40 cellular contexts compared by ENCODE assay signal in genomic region chr7:101328159-101328558, GRCh38. TPM values are rescaled to one million over a fixed set of nuclear protein-coding genes. Genes with fewer than 3 reads are reported as not detected.
"Had no signal": no experiment of that assay in that cellular context is flagged by ENCODE, and none has a peak within 500 bp of the region (broad histone marks: within the 10 kb centered on the region; RNA-seq: fewer than 3 reads in every experiment).

No MANE protein-coding gene starts in this region.

- H3K4me3 Mint-ChIP-seq: activated naive CD4-positive, alpha-beta T cell treated with anti-CD3 and anti-CD28 coated beads for 36 hours; activated naive CD4-positive, alpha-beta T cell treated with anti-CD3 and anti-CD28 coated beads, Interleukin-2, amount 10 ng/mL, durations not matched to agents 7 days and 5 days; activated naive CD4-positive, alpha-beta T cell treated with anti-CD3 and anti-CD28 coated beads, Interleukin-2, amount 50 U/mL, for 24 hours; activated naive CD8-positive, alpha-beta T cell; activated naive CD8-positive, alpha-beta T cell treated with anti-CD3 and anti-CD28 coated beads for 36 hours; activated naive CD8-positive, alpha-beta T cell treated with anti-CD3 and anti-CD28 coated beads, Interleukin-2, amount 10 ng/mL, durations not matched to agents 7 days and 5 days; activated naive CD8-positive, alpha-beta T cell treated with anti-CD3 and anti-CD28 coated beads, Interleukin-2, amount 50 U/mL, for 24 hours; activated T-cell treated with anti-CD3 and anti-CD28 coated beads, Interleukin-2, amount 50 U/mL, for 24 hours; activated T-cell treated with anti-CD3 and anti-CD28 coated beads, Interleukin-2, amount 50 U/mL, for 4 hours; activated T-cell treated with anti-CD3 and anti-CD28 coated beads, Interleukin-2, amount 50 U/mL, for 72 hours; activated T-helper 1 cell treated with anti-CD3 and anti-CD28 coated beads, Interleukin-12 subunit alpha, Interleukin-12 subunit beta, Interleukin-2, Interleukin-4 antibody, amounts not matched to agents 30 ng/mL and 10 ng/mL and 1 ng/mL, durations not matched to agents 14 hours and 24 hours and 36 hours; activated T-helper 17 cell treated with anti-CD3 and anti-CD28 coated beads, Interleukin-2, amount 50 U/mL, for 72 hours; brain; central memory CD8-positive, alpha-beta T cell had no signal

- H3K36me3 ChIP-seq: adrenal gland, ascending aorta, brain microvascular endothelial cell, breast epithelium, cardiac muscle cell had no signal

- DNase-seq: activated effector memory CD4-positive, alpha-beta T cell treated with anti-CD3 and anti-CD28 coated beads, Interleukin-2, amount 50 U/mL, for 16 hours; activated effector memory CD4-positive, alpha-beta T cell treated with Interleukin-2 at 50 U/mL for 16 hours; activated gamma-delta T cell; activated gamma-delta T cell treated with Interleukin-2 at 50 U/mL for 16 hours; activated naive CD4-positive, alpha-beta T cell; activated naive CD4-positive, alpha-beta T cell treated with anti-CD3 and anti-CD28 coated beads for 36 hours; activated naive CD4-positive, alpha-beta T cell treated with anti-CD3 and anti-CD28 coated beads, Interleukin-2, amount 10 ng/mL, durations not matched to agents 7 days and 5 days; activated naive CD4-positive, alpha-beta T cell treated with anti-CD3 and anti-CD28 coated beads, Interleukin-2, amount 50 U/mL, for 16 hours; activated naive CD4-positive, alpha-beta T cell treated with Interleukin-2 at 50 U/mL for 16 hours; activated naive CD8-positive, alpha-beta T cell treated with anti-CD3 and anti-CD28 coated beads for 36 hours; activated naive CD8-positive, alpha-beta T cell treated with anti-CD3 and anti-CD28 coated beads, Interleukin-2, amount 10 ng/mL, durations not matched to agents 7 days and 5 days; activated naive CD8-positive, alpha-beta T cell treated with anti-CD3 and anti-CD28 coated beads, Interleukin-2, amount 50 U/mL, for 24 hours; activated T-cell treated with anti-CD3 and anti-CD28 coated beads, Interleukin-2, amount 50 U/mL, for 24 hours; activated T-cell treated with anti-CD3 and anti-CD28 coated beads, Interleukin-2, amount 50 U/mL, for 4 hours; activated T-cell treated with anti-CD3 and anti-CD28 coated beads, Interleukin-2, amount 50 U/mL, for 48 hours; activated T-cell treated with anti-CD3 and anti-CD28 coated beads, Interleukin-2, amount 50 U/mL, for 72 hours; adrenal gland; amniotic stem cell; amygdala; anterior cingulate cortex; aorta; body of pancreas; brain microvascular endothelial cell; caudate nucleus; central memory CD4-positive, alpha-beta T cell; cerebellar nuclear complex had no signal

- FAIRE-seq: astrocyte, bronchial epithelial cell had no signal

- ATAC-seq: activated naive CD4-positive, alpha-beta T cell treated with anti-CD3 and anti-CD28 coated beads, Interleukin-2, amount 50 U/mL, for 72 hours; activated naive CD8-positive, alpha-beta T cell treated with anti-CD3 and anti-CD28 coated beads, Interleukin-2, amount 50 U/mL, for 24 hours; activated T-cell treated with anti-CD3 and anti-CD28 coated beads, Interleukin-2, amount 50 U/mL, for 4 hours; activated T-cell treated with anti-CD3 and anti-CD28 coated beads, Interleukin-2, amount 50 U/mL, for 72 hours; activated T-helper 17 cell treated with anti-CD3 and anti-CD28 coated beads, Interleukin-2, amount 50 U/mL, for 72 hours; body of pancreas had no signal

- H3K4me1 ChIP-seq: adrenal gland, ascending aorta, body of pancreas, breast epithelium had no signal

- H3K27ac Mint-ChIP-seq: activated naive CD4-positive, alpha-beta T cell treated with anti-CD3 and anti-CD28 coated beads for 36 hours; activated naive CD4-positive, alpha-beta T cell treated with anti-CD3 and anti-CD28 coated beads, Interleukin-2, amount 10 ng/mL, durations not matched to agents 7 days and 5 days; activated naive CD4-positive, alpha-beta T cell treated with anti-CD3 and anti-CD28 coated beads, Interleukin-2, amount 50 U/mL, for 24 hours; activated naive CD4-positive, alpha-beta T cell treated with anti-CD3 and anti-CD28 coated beads, Interleukin-2, amount 50 U/mL, for 72 hours; activated naive CD8-positive, alpha-beta T cell; activated naive CD8-positive, alpha-beta T cell treated with anti-CD3 and anti-CD28 coated beads for 36 hours; activated naive CD8-positive, alpha-beta T cell treated with anti-CD3 and anti-CD28 coated beads, Interleukin-2, amount 10 ng/mL, durations not matched to agents 7 days and 5 days; activated naive CD8-positive, alpha-beta T cell treated with anti-CD3 and anti-CD28 coated beads, Interleukin-2, amount 50 U/mL, for 24 hours; activated T-cell treated with anti-CD3 and anti-CD28 coated beads, Interleukin-2, amount 50 U/mL, for 24 hours; activated T-cell treated with anti-CD3 and anti-CD28 coated beads, Interleukin-2, amount 50 U/mL, for 72 hours; activated T-helper 1 cell treated with anti-CD3 and anti-CD28 coated beads, Interleukin-12 subunit alpha, Interleukin-12 subunit beta, Interleukin-2, Interleukin-4 antibody, amounts not matched to agents 30 ng/mL and 10 ng/mL and 1 ng/mL, durations not matched to agents 14 hours and 24 hours and 36 hours; activated T-helper 17 cell treated with anti-CD3 and anti-CD28 coated beads, Interleukin-2, amount 50 U/mL, for 72 hours; activated T-helper 2 cell treated with anti-CD3 and anti-CD28 coated beads, Interferon-gamma antibody, Interleukin-2, Interleukin-4, amounts not matched to agents 10 μg/mL and 5 μg/mL and 100 μg/mL, durations not matched to agents 14 hours and 24 hours and 36 hours; brain had no signal

- H3K9me3 Mint-ChIP-seq: activated naive CD4-positive, alpha-beta T cell treated with anti-CD3 and anti-CD28 coated beads for 36 hours; activated naive CD4-positive, alpha-beta T cell treated with anti-CD3 and anti-CD28 coated beads, Interleukin-2, amount 10 ng/mL, durations not matched to agents 7 days and 5 days; activated naive CD4-positive, alpha-beta T cell treated with anti-CD3 and anti-CD28 coated beads, Interleukin-2, amount 50 U/mL, for 24 hours; activated naive CD4-positive, alpha-beta T cell treated with anti-CD3 and anti-CD28 coated beads, Interleukin-2, amount 50 U/mL, for 72 hours; activated naive CD8-positive, alpha-beta T cell treated with anti-CD3 and anti-CD28 coated beads for 36 hours; activated naive CD8-positive, alpha-beta T cell treated with anti-CD3 and anti-CD28 coated beads, Interleukin-2, amount 10 ng/mL, durations not matched to agents 7 days and 5 days; activated naive CD8-positive, alpha-beta T cell treated with anti-CD3 and anti-CD28 coated beads, Interleukin-2, amount 50 U/mL, for 24 hours; activated T-cell treated with anti-CD3 and anti-CD28 coated beads, Interleukin-2, amount 50 U/mL, for 24 hours; activated T-cell treated with anti-CD3 and anti-CD28 coated beads, Interleukin-2, amount 50 U/mL, for 4 hours; activated T-cell treated with anti-CD3 and anti-CD28 coated beads, Interleukin-2, amount 50 U/mL, for 72 hours; activated T-helper 1 cell treated with anti-CD3 and anti-CD28 coated beads, Interleukin-12 subunit alpha, Interleukin-12 subunit beta, Interleukin-2, Interleukin-4 antibody, amounts not matched to agents 30 ng/mL and 10 ng/mL and 1 ng/mL, durations not matched to agents 14 hours and 24 hours and 36 hours; activated T-helper 17 cell treated with anti-CD3 and anti-CD28 coated beads, Interleukin-2, amount 50 U/mL, for 72 hours; activated T-helper 2 cell treated with anti-CD3 and anti-CD28 coated beads, Interferon-gamma antibody, Interleukin-2, Interleukin-4, amounts not matched to agents 10 μg/mL and 5 μg/mL and 100 μg/mL, durations not matched to agents 14 hours and 24 hours and 36 hours; brain; central memory CD8-positive, alpha-beta T cell had no signal

- H3K4me3 ChIP-seq: adrenal gland, ascending aorta, body of pancreas, breast epithelium, cardiac muscle cell had no signal

- H3K27ac ChIP-seq: adrenal gland, ascending aorta, body of pancreas, brain microvascular endothelial cell, breast epithelium, cardiac muscle cell had no signal

- H3K9me3 ChIP-seq: adrenal gland, ascending aorta, body of pancreas, breast epithelium had no signal

- H3K36me3 Mint-ChIP-seq: activated naive CD4-positive, alpha-beta T cell treated with anti-CD3 and anti-CD28 coated beads, Interleukin-2, amount 10 ng/mL, durations not matched to agents 7 days and 5 days; activated naive CD4-positive, alpha-beta T cell treated with anti-CD3 and anti-CD28 coated beads, Interleukin-2, amount 50 U/mL, for 24 hours; activated naive CD4-positive, alpha-beta T cell treated with anti-CD3 and anti-CD28 coated beads, Interleukin-2, amount 50 U/mL, for 72 hours; activated naive CD8-positive, alpha-beta T cell; activated naive CD8-positive, alpha-beta T cell treated with anti-CD3 and anti-CD28 coated beads for 36 hours; activated naive CD8-positive, alpha-beta T cell treated with anti-CD3 and anti-CD28 coated beads, Interleukin-2, amount 10 ng/mL, durations not matched to agents 7 days and 5 days; brain had no signal

- H3K4me1 Mint-ChIP-seq: activated naive CD4-positive, alpha-beta T cell treated with anti-CD3 and anti-CD28 coated beads, Interleukin-2, amount 50 U/mL, for 24 hours; activated naive CD8-positive, alpha-beta T cell treated with anti-CD3 and anti-CD28 coated beads for 36 hours; activated naive CD8-positive, alpha-beta T cell treated with anti-CD3 and anti-CD28 coated beads, Interleukin-2, amount 50 U/mL, for 24 hours; activated T-helper 17 cell treated with anti-CD3 and anti-CD28 coated beads, Interleukin-2, amount 50 U/mL, for 72 hours; brain; central memory CD8-positive, alpha-beta T cell had no signal

- H3K27me3 Mint-ChIP-seq: activated naive CD4-positive, alpha-beta T cell treated with anti-CD3 and anti-CD28 coated beads, Interleukin-2, amount 50 U/mL, for 24 hours; activated naive CD8-positive, alpha-beta T cell; activated naive CD8-positive, alpha-beta T cell treated with anti-CD3 and anti-CD28 coated beads, Interleukin-2, amount 10 ng/mL, durations not matched to agents 7 days and 5 days; activated T-helper 17 cell treated with anti-CD3 and anti-CD28 coated beads, Interleukin-2, amount 50 U/mL, for 72 hours; central memory CD8-positive, alpha-beta T cell had no signal

RNA-seq across cellular contexts. Expression of gene COL26A1, which starts 34.5 kb away (rescaled TPM):
- total RNA-seq: activated naive CD4-positive, alpha-beta T cell treated with anti-CD3 and anti-CD28 coated beads for 36 hours; activated naive CD4-positive, alpha-beta T cell treated with anti-CD3 and anti-CD28 coated beads, Interleukin-2, amount 50 U/mL, for 72 hours; activated naive CD8-positive, alpha-beta T cell treated with anti-CD3 and anti-CD28 coated beads for 36 hours; activated naive CD8-positive, alpha-beta T cell treated with anti-CD3 and anti-CD28 coated beads, Interleukin-2, amount 10 ng/mL, durations not matched to agents 7 days and 5 days; activated T-helper 1 cell treated with anti-CD3 and anti-CD28 coated beads, Interleukin-12 subunit alpha, Interleukin-12 subunit beta, Interleukin-2, Interleukin-4 antibody, amounts not matched to agents 30 ng/mL and 10 ng/mL and 1 ng/mL, durations not matched to agents 14 hours and 24 hours and 36 hours; activated T-helper 17 cell treated with anti-CD3 and anti-CD28 coated beads, Interleukin-2, amount 50 U/mL, for 72 hours; aorta; ascending aorta; breast epithelium; bronchial epithelial cell; cardiac septum had no signal
- polyA plus RNA-seq: aorta had no signal
